1 cellular context compared by ENCODE assay signal in the genomic region with DNA sequence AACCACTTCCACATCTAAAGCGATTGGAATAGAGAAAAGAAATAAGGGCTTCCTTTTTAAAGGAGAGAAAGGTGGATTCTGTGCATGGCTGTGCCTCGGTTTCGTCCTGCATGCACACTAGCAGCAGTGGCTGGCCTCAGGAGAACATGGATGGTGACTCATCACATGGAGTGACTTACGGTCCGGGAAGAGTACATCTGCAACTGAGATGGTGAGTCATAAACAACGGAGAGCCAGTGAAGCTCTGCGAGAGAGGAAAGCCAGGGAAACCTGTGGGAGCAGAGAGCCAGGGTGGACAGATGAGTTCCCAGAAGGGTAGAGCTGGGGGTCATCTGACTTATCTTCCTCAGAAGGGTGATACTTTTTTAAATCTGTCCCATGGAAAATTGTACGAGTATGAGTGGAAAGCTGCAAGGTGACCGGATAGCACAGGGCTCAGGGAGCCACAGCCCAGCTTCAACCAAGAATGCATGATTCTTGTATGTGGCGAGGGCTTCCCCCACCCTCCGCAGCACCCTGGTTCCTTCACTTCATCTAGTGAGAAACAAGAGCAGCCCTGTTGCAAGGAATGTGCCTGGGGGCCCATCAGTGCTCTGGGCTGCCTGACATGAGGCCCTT.
TF ChIP-seq lines count a peak whose summit lies in the region.

No MANE protein-coding gene starts in this region.

TF ChIP-seq in GM23338, 12 proteins besides CTCF, POLR2A, EP300 and RAD21 (continued from another document):
- no peak for TF ChIP-seq ZNF462 (CRISPR knock-in tag; IDR thresholded peaks at IDR 0.05)
